In genomic region chr4:177222776-177223175, GRCh38 we compare ENCODE assay signal across 20 cellular contexts.
DNase-seq lines count a peak whose midpoint lies in the region; ATAC-seq and TF ChIP-seq lines count a peak whose summit lies in the region.
"Had no signal": no experiment of that assay in that cellular context is flagged by ENCODE, and none has a peak within 500 bp of the region (broad histone marks: within the 10 kb centered on the region; RNA-seq: fewer than 3 reads in every experiment).

No MANE protein-coding gene starts in this region.

- no peaks in the 10 kb centered on the region for H3K4me1 Mint-ChIP-seq in nephron

- no peak for TF ChIP-seq CTCF in nephron (IDR thresholded peaks at IDR 0.05; ENCODE audit: unreplicated experiment in 3 of 3)
- TF ChIP-seq CTCF in lower leg skin (IDR thresholded peaks at IDR 0.05), result no peak
- TF ChIP-seq CTCF in mucosa of descending colon (IDR thresholded peaks at IDR 0.05), result no peak

- no peaks in the 10 kb centered on the region for H3K27me3 ChIP-seq in H7 (ENCODE audit: control insufficient read depth, insufficient read depth, low read length)

- intact Hi-C loops in lower leg skin (cut with DNase I; ENCODE audit: low total_unique reads) (no loop called here), mucosa of descending colon (cut with DNase I, micrococcal nuclease) (no loop called here)

- H3K27ac Mint-ChIP-seq in nephron, result peak overlapping the region; percentile 19 to 64 (median 46)

- no peak for ATAC-seq in mucosa of descending colon
- no peak for ATAC-seq in HG03521 (IDR thresholded peaks at IDR 0.05; ENCODE audit: unreplicated experiment)
- ATAC-seq: HCT116 had no signal

- H3K4me3 ChIP-seq in lower leg skin (ENCODE audit: low read depth, poor library complexity, severe bottlenecking) (no peak overlapping the region), H7 (ENCODE audit: insufficient read depth, low read depth, low read length) (no peak overlapping the region), mucosa of descending colon (no peak overlapping the region)
- H3K4me3 ChIP-seq: GM23248, SK-N-MC had no signal

- no peaks in the 10 kb centered on the region for H3K27me3 Mint-ChIP-seq in nephron (ENCODE audit: low read depth)

- no peaks in the 10 kb centered on the region for H3K4me1 ChIP-seq in mucosa of descending colon (ENCODE audit: low read depth)

- H3K36me3 ChIP-seq in H7 (replicated peaks; ENCODE audit: control insufficient read depth, insufficient read depth, low read length) (no peaks in the 10 kb centered on the region), mucosa of descending colon (ENCODE audit: low read depth) (no peaks in the 10 kb centered on the region)

- DNase-seq in M059J (ENCODE audit: low read depth) (peak; percentile 17), glomerular visceral epithelial cell (ENCODE audit: extremely low spot score) (peak; percentile 87), lower leg skin (ENCODE audit: low spot score in 2 of 2) (no peak), H7 (no peak), mucosa of descending colon (no peak)
- DNase-seq: AML-193, COR-L47, GF-D8, GM23248, NCI-H1105 treated with DMSO at 0.1 percent for 48 hours, NCI-H1694 treated with DMSO at 0.1 percent for 48 hours, NCI-H2227 treated with DMSO at 0.1 percent for 48 hours, NCI-H510A treated with DMSO at 0.1 percent for 48 hours, NCI-H774, OCI-M1, SHP77 had no signal

- no peak for TF ChIP-seq POLR2A in lower leg skin (IDR thresholded peaks at IDR 0.05)

- H3K9me3 Mint-ChIP-seq in nephron, result no peaks in the 10 kb centered on the region

- no peak overlapping the region for H3K4me3 Mint-ChIP-seq in nephron

- H3K9me3 ChIP-seq in mucosa of descending colon, result no peaks in the 10 kb centered on the region

- H3K36me3 Mint-ChIP-seq in nephron (ENCODE audit: low read depth), result no peaks in the 10 kb centered on the region

- WGBS in lower leg skin, 2 donors, result 63 to 68% methylated on average over 2 of the region's 2 CpGs

Comparison
In these comparisons a context has a peak if more than half of its experiments do, and no peak if none do; other contexts are left out.
1. DNase-seq: peak in M059J (single experiment) and glomerular visceral epithelial cell (single experiment); none in lower leg skin (0 of 2), H7 (single experiment) and mucosa of descending colon (0 of 3).